Comparison of ENCODE assay signal across 27 cellular contexts in the genomic region with DNA sequence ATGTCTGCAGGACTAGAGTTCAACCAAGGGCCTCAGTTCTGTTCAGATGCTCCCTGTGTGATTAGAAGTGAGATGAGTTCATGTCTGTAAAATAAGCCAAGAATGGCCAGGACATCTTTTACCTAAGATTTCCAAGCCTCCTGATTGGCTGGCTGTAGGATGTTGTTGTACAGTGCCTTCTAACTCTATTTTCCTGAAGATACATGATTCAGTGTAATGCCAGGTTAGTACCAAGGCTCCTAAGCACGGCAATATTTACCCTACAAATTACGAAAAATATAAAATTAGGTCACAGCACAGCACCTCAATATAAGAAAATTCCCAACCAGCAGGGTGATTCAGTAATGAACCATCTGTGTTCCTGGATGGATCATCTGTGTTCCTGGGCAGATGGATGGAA.
DNase-seq lines count a peak whose midpoint lies in the region; ATAC-seq, FAIRE-seq and TF ChIP-seq lines count a peak whose summit lies in the region.
"Had no signal": no experiment of that assay in that cellular context is flagged by ENCODE, and none has a peak within 500 bp of the region (broad histone marks: within the 10 kb centered on the region; RNA-seq: fewer than 3 reads in every experiment).

No MANE protein-coding gene starts in this region.

- H3K79me2 ChIP-seq in smooth muscle cell (ENCODE audit: low read depth): peaks cover 76% of the 10 kb centered on the region

- no peak overlapping the region for H3K9ac ChIP-seq in smooth muscle cell (ENCODE audit: low read depth)

- peaks cover 11% of the 10 kb centered on the region for H3F3A ChIP-seq in smooth muscle cell (ENCODE audit: low read depth)

- peaks cover 22% of the 10 kb centered on the region for H4K20me1 ChIP-seq in smooth muscle cell (ENCODE audit: low read depth)

- peak overlapping the region; percentile 42 to 56 for H3K4me3 Mint-ChIP-seq in activated T-cell treated with anti-CD3 and anti-CD28 coated beads, Interleukin-2, amount 50 U/mL, for 72 hours
- no peak overlapping the region for H3K4me3 Mint-ChIP-seq in stimulated activated naive CD8-positive, alpha-beta T cell treated with anti-CD3 and anti-CD28 coated beads, Interleukin-15, Interleukin-2, amounts not matched to agents 100 ng/mL and 50 ng/mL, for 24 hours
- peak overlapping the region in 1 of 2 donors; percentile 26 for H3K4me3 Mint-ChIP-seq in stimulated activated naive CD8-positive, alpha-beta T cell treated with anti-CD3 and anti-CD28 coated beads, Interleukin-15, amount 100 ng/mL, for 72 hours

- H3K36me3 Mint-ChIP-seq in activated T-cell treated with anti-CD3 and anti-CD28 coated beads, Interleukin-2, amount 50 U/mL, for 72 hours (ENCODE audit: insufficient read depth in 2 of 2): peaks cover 2 to 4% of the 10 kb centered on the region in 2 donors
- peaks cover 34% of the 10 kb centered on the region for H3K36me3 Mint-ChIP-seq in stimulated activated naive CD8-positive, alpha-beta T cell treated with anti-CD3 and anti-CD28 coated beads, Interleukin-15, Interleukin-2, amounts not matched to agents 100 ng/mL and 50 ng/mL, for 24 hours (ENCODE audit: low read depth)

- H2AFZ ChIP-seq in smooth muscle cell (ENCODE audit: low read depth): no peak overlapping the region
- H2AFZ ChIP-seq: PC-9 had no signal

- no peak for DNase-seq in activated T-cell treated with anti-CD3 and anti-CD28 coated beads, Interleukin-2, amount 50 U/mL, for 72 hours
- DNase-seq in activated T-cell treated with anti-CD3 and anti-CD28 coated beads, Interleukin-2, amount 50 U/mL, for 48 hours: no peak
- DNase-seq in stimulated activated naive CD8-positive, alpha-beta T cell treated with anti-CD3 and anti-CD28 coated beads, Interleukin-15, amount 100 ng/mL, for 72 hours: no peak
- DNase-seq in cerebellum (ENCODE audit: low spot score) (peak; percentile 68), smooth muscle cell (lab: John Stamatoyannopoulos, UW; ENCODE audit: unreplicated experiment) (no peak), HTR-8/SVneo (ENCODE audit: insufficient read length, low spot score) (no peak)
- no peak for DNase-seq in stimulated activated CD4-positive, alpha-beta T cell treated with anti-CD3 and anti-CD28 coated beads, Interleukin-4, amount 100 ng/mL, for 1 hour
- DNase-seq: Calu3; DMS153; DND-41; HCEC 1CT; IMR-90; KG1; MG63; NCI-H1105 treated with DMSO at 0.1 percent for 48 hours; NCI-H146; NCI-H1930; NCI-H2107; NCI-H446; NCI-H524 treated with DMSO at 0.1 percent for 48 hours; NCI-H774; NK-92 treated with Interleukin-12 subunit alpha and Interleukin-12 subunit beta, amount 100 ng/mL, for 24 hours; PC-9 had no signal

- ATAC-seq in activated T-cell treated with anti-CD3 and anti-CD28 coated beads, Interleukin-2, amount 50 U/mL, for 72 hours (replicated peaks in 1 of 2): no peak
- ATAC-seq in stimulated activated naive CD8-positive, alpha-beta T cell treated with anti-CD3 and anti-CD28 coated beads, Interleukin-15, amount 100 ng/mL, for 72 hours: no peak
- ATAC-seq: Right ventricle myocardium inferior had no signal

- peaks cover 13% of the 10 kb centered on the region for H3K4me1 ChIP-seq in smooth muscle cell (ENCODE audit: low read depth)

- no peaks in the 10 kb centered on the region for H3K27me3 ChIP-seq in smooth muscle cell (ENCODE audit: low read depth)
- H3K27me3 ChIP-seq: MG63 had no signal

- no peaks in the 10 kb centered on the region for H3K27me3 Mint-ChIP-seq in activated T-cell treated with anti-CD3 and anti-CD28 coated beads, Interleukin-2, amount 50 U/mL, for 72 hours (ENCODE audit: low read depth)
- H3K27me3 Mint-ChIP-seq in stimulated activated naive CD8-positive, alpha-beta T cell treated with anti-CD3 and anti-CD28 coated beads, Interleukin-15, Interleukin-2, amounts not matched to agents 100 ng/mL and 50 ng/mL, for 24 hours: no peaks in the 10 kb centered on the region
- no peaks in the 10 kb centered on the region for H3K27me3 Mint-ChIP-seq in stimulated activated naive CD8-positive, alpha-beta T cell treated with anti-CD3 and anti-CD28 coated beads, Interleukin-15, amount 100 ng/mL, for 72 hours

- no peaks in the 10 kb centered on the region for H3K36me3 ChIP-seq in smooth muscle cell (ENCODE audit: low read depth)
- H3K36me3 ChIP-seq: MG63 had no signal

- H3K4me2 ChIP-seq in smooth muscle cell: no peak overlapping the region

- no peak for TF ChIP-seq CTCF in smooth muscle cell (IDR thresholded peaks at IDR 0.05; ENCODE audit: borderline replicate concordance, insufficient read depth, poor library complexity, severe bottlenecking)

- H3K4me3 ChIP-seq in smooth muscle cell: no peak overlapping the region
- H3K4me3 ChIP-seq: MG63, PC-9 had no signal

- H3K4me1 Mint-ChIP-seq in activated T-cell treated with anti-CD3 and anti-CD28 coated beads, Interleukin-2, amount 50 U/mL, for 72 hours (ENCODE audit: low read depth): peaks cover 96% of the 10 kb centered on the region
- H3K4me1 Mint-ChIP-seq in stimulated activated naive CD8-positive, alpha-beta T cell treated with anti-CD3 and anti-CD28 coated beads, Interleukin-15, Interleukin-2, amounts not matched to agents 100 ng/mL and 50 ng/mL, for 24 hours (ENCODE audit: low read depth): peaks cover 88% of the 10 kb centered on the region
- peaks cover 93% of the 10 kb centered on the region for H3K4me1 Mint-ChIP-seq in stimulated activated naive CD8-positive, alpha-beta T cell treated with anti-CD3 and anti-CD28 coated beads, Interleukin-15, amount 100 ng/mL, for 72 hours

- peak overlapping the region; percentile 97 for H3K27ac Mint-ChIP-seq in activated T-cell treated with anti-CD3 and anti-CD28 coated beads, Interleukin-2, amount 50 U/mL, for 72 hours
- peak overlapping the region; percentile 13 for H3K27ac Mint-ChIP-seq in stimulated activated naive CD8-positive, alpha-beta T cell treated with anti-CD3 and anti-CD28 coated beads, Interleukin-15, Interleukin-2, amounts not matched to agents 100 ng/mL and 50 ng/mL, for 24 hours
- H3K27ac Mint-ChIP-seq in stimulated activated naive CD8-positive, alpha-beta T cell treated with anti-CD3 and anti-CD28 coated beads, Interleukin-15, amount 100 ng/mL, for 72 hours: no peak overlapping the region

- FAIRE-seq in HTR-8/SVneo (lab: Jason Lieb, UNC): no peak
- FAIRE-seq: GM19239, H1 had no signal

- H3K9me3 Mint-ChIP-seq in activated T-cell treated with anti-CD3 and anti-CD28 coated beads, Interleukin-2, amount 50 U/mL, for 72 hours: no peaks in the 10 kb centered on the region
- H3K9me3 Mint-ChIP-seq in stimulated activated naive CD8-positive, alpha-beta T cell treated with anti-CD3 and anti-CD28 coated beads, Interleukin-15, Interleukin-2, amounts not matched to agents 100 ng/mL and 50 ng/mL, for 24 hours: no peaks in the 10 kb centered on the region
- H3K9me3 Mint-ChIP-seq in stimulated activated naive CD8-positive, alpha-beta T cell treated with anti-CD3 and anti-CD28 coated beads, Interleukin-15, amount 100 ng/mL, for 72 hours: no peaks in the 10 kb centered on the region

- H3K9me3 ChIP-seq in smooth muscle cell (replicated peaks; ENCODE audit: low read depth): no peaks in the 10 kb centered on the region
- H3K9me3 ChIP-seq: MG63 had no signal

- 98% methylated on average over 2 of the region's 2 CpGs for WGBS in smooth muscle cell (ENCODE audit: low lambda C conversion rate)

- peak overlapping the region; percentile 74 for H3K27ac ChIP-seq in smooth muscle cell (ENCODE audit: low read depth)

Comparison
In these comparisons a context has a peak if more than half of its experiments do, and no peak if none do; other contexts are left out.
1. H3K27ac Mint-ChIP-seq: peak in activated T-cell treated with anti-CD3 and anti-CD28 coated beads, Interleukin-2, amount 50 U/mL, for 72 hours (single experiment) and stimulated activated naive CD8-positive, alpha-beta T cell treated with anti-CD3 and anti-CD28 coated beads, Interleukin-15, Interleukin-2, amounts not matched to agents 100 ng/mL and 50 ng/mL, for 24 hours (single experiment); none in stimulated activated naive CD8-positive, alpha-beta T cell treated with anti-CD3 and anti-CD28 coated beads, Interleukin-15, amount 100 ng/mL, for 72 hours (0 of 2).